In genomic region chr17:60135160-60135950, GRCh38 we compare ENCODE assay signal across 8 cellular contexts. TPM values are rescaled to one million over a fixed set of nuclear protein-coding genes. Genes with fewer than 3 reads are reported as not detected.
DNase-seq lines count a peak whose midpoint lies in the region; ATAC-seq and TF ChIP-seq lines count a peak whose summit lies in the region.

No MANE protein-coding gene starts in this region.

- H3K4me1 Mint-ChIP-seq in Calu3 (ENCODE audit: low read depth, unreplicated experiment) (peaks cover 9% of the 10 kb centered on the region), nephron progenitor cell (peaks cover 17% of the 10 kb centered on the region)
- H3K4me1 Mint-ChIP-seq in stimulated activated naive CD8-positive, alpha-beta T cell treated with anti-CD3 and anti-CD28 coated beads, Interleukin-15, Interleukin-2, amounts not matched to agents 100 ng/mL and 50 ng/mL, for 24 hours (ENCODE audit: low read depth), result peaks cover 25% of the 10 kb centered on the region

- peaks cover 5% of the 10 kb centered on the region; the same call in 1 of the 2 replicates for H3K36me3 ChIP-seq in HUES64 (ENCODE audit: insufficient read depth, low read length)

- 4% methylated on average over 53 of the region's 53 CpGs for WGBS in HUES64

- no peak overlapping the region for H3K27ac Mint-ChIP-seq in Calu3 (ENCODE audit: unreplicated experiment)
- no peak overlapping the region for H3K27ac Mint-ChIP-seq in nephron progenitor cell
- H3K27ac Mint-ChIP-seq in stimulated activated naive CD8-positive, alpha-beta T cell treated with anti-CD3 and anti-CD28 coated beads, Interleukin-15, Interleukin-2, amounts not matched to agents 100 ng/mL and 50 ng/mL, for 24 hours, result peak overlapping the region; percentile 85

- H3K27me3 Mint-ChIP-seq in Calu3 (ENCODE audit: unreplicated experiment) (peaks cover 2% of the 10 kb centered on the region), nephron progenitor cell (ENCODE audit: low read depth, poor library complexity) (peaks cover 80% of the 10 kb centered on the region)
- peaks cover 33% of the 10 kb centered on the region for H3K27me3 Mint-ChIP-seq in stimulated activated naive CD8-positive, alpha-beta T cell treated with anti-CD3 and anti-CD28 coated beads, Interleukin-15, Interleukin-2, amounts not matched to agents 100 ng/mL and 50 ng/mL, for 24 hours

- H3K9me3 ChIP-seq in HUES64 (ENCODE audit: insufficient read depth, low read depth, low read length), result no peaks in the 10 kb centered on the region

- peak; percentile 88 for ATAC-seq in GM21381 (IDR thresholded peaks at IDR 0.05; ENCODE audit: unreplicated experiment)

- CTCF ChIA-PET in Calu3 (lab: Charles Lee), result no interaction called here

- H3K4me1 ChIP-seq in HUES64 (ENCODE audit: insufficient read depth, low read length), result no peaks in the 10 kb centered on the region; the same call in 1 of the 2 replicates

- H3K36me3 Mint-ChIP-seq in Calu3 (ENCODE audit: insufficient read depth, unreplicated experiment) (peaks cover 25% of the 10 kb centered on the region), nephron progenitor cell (ENCODE audit: low read depth) (peaks cover 9% of the 10 kb centered on the region)
- H3K36me3 Mint-ChIP-seq in stimulated activated naive CD8-positive, alpha-beta T cell treated with anti-CD3 and anti-CD28 coated beads, Interleukin-15, Interleukin-2, amounts not matched to agents 100 ng/mL and 50 ng/mL, for 24 hours (ENCODE audit: low read depth), result peaks cover 14% of the 10 kb centered on the region

- H3K4me3 ChIP-seq in HUES64 (ENCODE audit: low read length), result peak overlapping the region; percentile 74
- H3K4me3 ChIP-seq in fibroblast of the aortic adventitia (ENCODE audit: low read depth, low read length), result peak overlapping the region; percentile 90

- H3K4me3 Mint-ChIP-seq in Calu3 (ENCODE audit: low read depth, unreplicated experiment) (peak overlapping the region; percentile 94), nephron progenitor cell (peak overlapping the region; percentile 98)
- H3K4me3 Mint-ChIP-seq in stimulated activated naive CD8-positive, alpha-beta T cell treated with anti-CD3 and anti-CD28 coated beads, Interleukin-15, Interleukin-2, amounts not matched to agents 100 ng/mL and 50 ng/mL, for 24 hours, result peak overlapping the region; percentile 89

- H3K9me3 Mint-ChIP-seq in Calu3 (ENCODE audit: low read depth, unreplicated experiment) (no peaks in the 10 kb centered on the region), nephron progenitor cell (peaks cover 4% of the 10 kb centered on the region)
- peaks cover 4% of the 10 kb centered on the region for H3K9me3 Mint-ChIP-seq in stimulated activated naive CD8-positive, alpha-beta T cell treated with anti-CD3 and anti-CD28 coated beads, Interleukin-15, Interleukin-2, amounts not matched to agents 100 ng/mL and 50 ng/mL, for 24 hours

- H3K9ac ChIP-seq in HUES64 (ENCODE audit: low read depth, low read length), result peak overlapping the region; percentile 51

- intact Hi-C loops in Calu3 (cut with micrococcal nuclease; ENCODE audit: unreplicated experiment), result no loop called here

- TF ChIP-seq CTCF in Calu3 (IDR thresholded peaks at IDR 0.05; ENCODE audit: unreplicated experiment), result no peak
- no peak for TF ChIP-seq CTCF in fibroblast of the aortic adventitia (IDR thresholded peaks at IDR 0.05; ENCODE audit: insufficient read depth, low read length)
- TF ChIP-seq CTCF in nephron progenitor cell (IDR thresholded peaks at IDR 0.05), result no peak

- no peak overlapping the region for H3K27ac ChIP-seq in HUES64 (ENCODE audit: low read depth, low read length)

- TSS peak; percentile 53 for BruUV-seq in Calu3 (replicated peaks; lab: Mats Ljungman, UMichigan)

- DNase-seq in Calu3 (peak; percentile 71), RPMI7951 (ENCODE audit: low read depth) (peak; percentile 90), fibroblast of the aortic adventitia (ENCODE audit: low read depth) (peak; percentile 87), nephron progenitor cell (peak; percentile 80)
- DNase-seq in activated effector memory CD4-positive, alpha-beta T cell treated with Interleukin-2 at 50 U/mL for 16 hours, result peak; percentile 66

- H3K27me3 ChIP-seq in HUES64 (ENCODE audit: insufficient read depth, low read length), result peaks cover 61% of the 10 kb centered on the region

RNA-seq across cellular contexts. Expression of gene CA4, which starts 14.4 kb away (rescaled TPM):
- total RNA-seq in Calu3 (2022) (0.78 and 1.1 TPM in 2 replicates), fibroblast of the aortic adventitia (ENCODE audit: low replicate concordance) (not detected in 2 replicates)
- 2.4 TPM for polyA plus RNA-seq in HUES64 (2013, experiment 1 of 2)
- polyA plus RNA-seq in HUES64 (2013, experiment 2 of 2), result 5.1 TPM
- total RNA-seq in RPMI7951 (2014; rRNA removed; shearing (Covaris generic)), result not detected in 2 replicates

RNA-seq across cellular contexts. Expression of gene HEATR6, which starts 56.6 kb away (rescaled TPM):
- total RNA-seq in Calu3 (2022) (8.9 and 13.1 TPM in 2 replicates), fibroblast of the aortic adventitia (ENCODE audit: low replicate concordance) (15.0 and 27.3 TPM in 2 replicates)
- polyA plus RNA-seq in HUES64 (2013, experiment 1 of 2), result 15.6 TPM
- polyA plus RNA-seq in HUES64 (2013, experiment 2 of 2), result 16.4 TPM
- total RNA-seq in RPMI7951 (2014; rRNA removed; shearing (Covaris generic)), result 10.4 and 14.7 TPM in 2 replicates
